8 cellular contexts compared by ENCODE assay signal in genomic region chr5:54895816-54896341, GRCh38.
A peak's percentile ranks its signal among the peaks of the same experiment; 100 is the strongest.
DNase-seq lines count a peak whose midpoint lies in the region; ATAC-seq and TF ChIP-seq lines count a peak whose summit lies in the region.

No MANE protein-coding gene starts in this region.

- no peak for TF ChIP-seq CTCF in SU-DHL-6 (IDR thresholded peaks at IDR 0.05; ENCODE audit: insufficient read depth, low read length, poor library complexity, severe bottlenecking)

- no peaks in the 10 kb centered on the region for H3K36me3 ChIP-seq in SU-DHL-6 (ENCODE audit: low read length)

- no peaks in the 10 kb centered on the region for H4K20me1 ChIP-seq in SU-DHL-6 (ENCODE audit: low read depth, low read length)

- H3K9me2 ChIP-seq in SU-DHL-6 (replicated peaks; ENCODE audit: insufficient read depth, low read length), result no peaks in the 10 kb centered on the region

- no peak overlapping the region for H3K27ac ChIP-seq in SU-DHL-6 (ENCODE audit: low read depth, low read length)

- no peaks in the 10 kb centered on the region for H3F3A ChIP-seq in SU-DHL-6 (ENCODE audit: insufficient read depth)

- H3K27me3 ChIP-seq in SU-DHL-6 (ENCODE audit: low read length), result no peaks in the 10 kb centered on the region

- peak overlapping the region; percentile 29 for H2AFZ ChIP-seq in SU-DHL-6 (ENCODE audit: low read depth, low read length, severe bottlenecking)

- H3K79me2 ChIP-seq in SU-DHL-6 (ENCODE audit: insufficient read depth, low read length), result no peaks in the 10 kb centered on the region

- H3K9ac ChIP-seq in SU-DHL-6 (ENCODE audit: low read length), result no peak overlapping the region

- H3K4me2 ChIP-seq in SU-DHL-6 (ENCODE audit: low read depth, low read length, poor library complexity, severe bottlenecking), result no peak overlapping the region

- H3K4me3 ChIP-seq in SU-DHL-6 (ENCODE audit: insufficient read depth, low read length, poor library complexity, severe bottlenecking), result no peak overlapping the region

- DNase-seq in DMS79 treated with DMSO at 0.1 percent for 48 hours (lab: John Stamatoyannopoulos, UW) (peak; percentile 16), DMS79 (lab: John Stamatoyannopoulos, UW) (no peak), HT1080 (ENCODE audit: low read depth) (peak; percentile 32), fibroblast of the conjunctiva (ENCODE audit: low read depth) (peak; percentile 43), renal cortical epithelial cell (ENCODE audit: low read depth) (peak; percentile 78)

- ATAC-seq in GM19351 (IDR thresholded peaks at IDR 0.05; ENCODE audit: unreplicated experiment), result no peak
- no peak for ATAC-seq in HG03097 (IDR thresholded peaks at IDR 0.05; ENCODE audit: low FRiP score, unreplicated experiment)

- H3K9me3 ChIP-seq in SU-DHL-6 (ENCODE audit: insufficient read depth, low read length), result no peaks in the 10 kb centered on the region
